Comparison of ENCODE assay signal across 8 cellular contexts in the genomic region with DNA sequence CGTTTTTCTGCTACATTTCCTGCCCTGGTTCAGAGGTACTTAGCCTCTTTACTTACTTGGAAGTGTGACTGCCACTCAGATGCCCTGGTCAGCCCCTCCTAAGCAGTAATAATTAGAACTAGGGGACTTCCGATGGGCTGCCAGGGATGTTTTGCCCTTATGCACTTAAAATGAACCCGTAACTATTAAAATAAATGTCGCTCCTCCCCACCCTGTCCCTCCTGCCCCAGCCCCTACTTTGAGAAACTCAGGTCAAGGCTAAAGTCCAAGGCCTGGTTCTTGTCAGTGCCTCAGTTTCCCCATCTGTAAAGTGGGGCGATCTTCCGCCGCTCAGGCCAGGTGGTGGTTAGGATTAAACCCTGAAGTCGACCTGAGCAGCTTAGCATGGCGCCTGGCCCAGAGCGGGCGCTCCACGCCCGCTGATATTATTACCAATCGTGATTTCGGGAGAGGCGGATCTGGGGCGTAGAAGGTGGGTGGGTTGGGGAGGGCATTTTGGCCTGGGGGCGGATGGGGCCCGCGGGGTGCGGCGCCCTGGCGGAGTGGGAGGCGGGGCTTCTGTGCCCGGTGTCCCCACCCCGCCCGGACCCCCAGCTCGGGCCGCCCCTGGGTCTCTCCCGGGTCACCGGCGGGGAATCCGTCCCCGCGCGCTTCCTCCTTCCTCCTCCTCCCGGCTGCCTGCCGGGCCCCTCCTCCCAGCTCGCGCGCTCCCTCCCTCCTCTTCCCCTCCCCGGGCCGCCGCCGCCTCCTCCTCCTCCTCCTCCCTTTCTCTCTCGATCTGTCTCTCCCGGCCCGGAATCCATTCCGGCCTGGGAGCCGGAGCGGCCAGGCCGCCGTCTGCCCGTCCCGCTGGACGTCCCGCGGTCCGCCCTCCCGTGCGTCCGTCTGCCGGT. TPM values are rescaled to one million over a fixed set of nuclear protein-coding genes. Genes with fewer than 3 reads are reported as not detected.
A peak's percentile ranks its signal among the peaks of the same experiment; 100 is the strongest.
DNase-seq lines count a peak whose midpoint lies in the region; ATAC-seq and TF ChIP-seq lines count a peak whose summit lies in the region.

A gene (plus strand): TSS at position 802 of the 893 bp plus-strand sequence. CDS start 38,014 bp downstream, outside the sequence.

- intact Hi-C loops in Caco-2 (cut with micrococcal nuclease; ENCODE audit: unreplicated experiment): loop anchor here (2.0 kb wide), 1 partner anchor 189 kb away; no protein-coding TSS in a partner anchor

- H3K4me3 ChIP-seq in Caco-2 (ENCODE audit: low read depth, low read length): peak within 1 kb of the TSS; percentile 46
- H3K4me3 ChIP-seq in HFF-Myc (replicated peaks; ENCODE audit: low read depth, low read length): peak within 1 kb of the TSS; percentile 59

- H3K27me3 ChIP-seq in Caco-2 (replicated peaks; ENCODE audit: control insufficient read depth, insufficient read depth, low read length): no peaks in the 10 kb centered on the region

- H3K4me3 Mint-ChIP-seq in Caco-2 (ENCODE audit: unreplicated experiment) (peak within 1 kb of the TSS; percentile 90), naive B cell (peak within 1 kb of the TSS; percentile 80 to 93 (median 86))

- peak within 1 kb of the TSS; percentile 98 for H3K27ac Mint-ChIP-seq in Caco-2 (ENCODE audit: unreplicated experiment)
- peak within 1 kb of the TSS; percentile 9 to 96 (median 82) for H3K27ac Mint-ChIP-seq in naive B cell

- POLR2A ChIA-PET in Caco-2 (lab: Charles Lee): interaction anchor here (0.6 to 1.6 kb wide), 4 partner anchors 25 to 196 kb away, joined by 3 to 45 read pairs (median 3); a partner anchor contains a TSS

- CTCF ChIA-PET in Caco-2 (lab: Charles Lee): interaction anchor here (0.6 to 1.7 kb wide), 4 partner anchors 35 to 375 kb away, joined by 3 to 8 read pairs (median 4); no protein-coding TSS in a partner anchor

- H3K9me3 ChIP-seq in Caco-2: no peaks in the 10 kb centered on the region

- peaks cover 37% of the 10 kb centered on the region for H3K36me3 Mint-ChIP-seq in Caco-2 (ENCODE audit: insufficient read depth, unreplicated experiment)
- no peaks in the 10 kb centered on the region for H3K36me3 Mint-ChIP-seq in naive B cell

- H3K4me1 ChIP-seq in Caco-2: peaks cover 50% of the 10 kb centered on the region

- peak in 1 of 2 experiments; percentile 73 for DNase-seq in Caco-2
- DNase-seq in HFF-Myc (ENCODE audit: extremely low read depth, low read depth): no peak
- peak; percentile 19 for DNase-seq in NOMO-1 treated with dmso at 0.1 percent for 144 hours (lab: John Stamatoyannopoulos, UW; ENCODE audit: unreplicated experiment)
- DNase-seq in activated T-cell treated with anti-CD3 and anti-CD28 coated beads, Interleukin-2, amount 50 U/mL, for 48 hours: peak; percentile 47 to 67
- DNase-seq in fibroblast of peridontal ligament (ENCODE audit: extremely low read depth): peak; percentile 57
- peak; percentile 29 for DNase-seq in naive B cell
- DNase-seq in stimulated activated naive CD8-positive, alpha-beta T cell treated with anti-CD3 and anti-CD28 coated beads, Interleukin-15, Interleukin-2, amounts not matched to agents 100 U/mL and 50 U/mL, for 24 hours: peak; percentile 62
- DNase-seq in DMS153 treated with DMSO at 0.1 percent for 48 hours (lab: John Stamatoyannopoulos, UW; ENCODE audit: unreplicated experiment): no peak

- no TSS peak for BruUV-seq in Caco-2 (replicated peaks; lab: Mats Ljungman, UMichigan)

- no peaks in the 10 kb centered on the region for H3K9me3 Mint-ChIP-seq in Caco-2 (ENCODE audit: unreplicated experiment)
- no peaks in the 10 kb centered on the region for H3K9me3 Mint-ChIP-seq in naive B cell

- TF ChIP-seq CTCF in Caco-2 (IDR thresholded peaks at IDR 0.05; ENCODE audit: insufficient read depth in 1 of 2, low read depth in 1 of 2, low read length in 1 of 2, severe bottlenecking in 1 of 2, unreplicated experiment in 1 of 2) (no peak), HFF-Myc (IDR thresholded peaks at IDR 0.05; ENCODE audit: low read depth, low read length, missing control alignments) (no peak)

- ATAC-seq in naive B cell (ENCODE audit: low read depth in 2 of 2): peak; percentile 59 to 62
- peak; percentile 37 for ATAC-seq in stimulated activated naive CD8-positive, alpha-beta T cell treated with anti-CD3 and anti-CD28 coated beads, Interleukin-15, Interleukin-2, amounts not matched to agents 100 U/mL and 50 U/mL, for 24 hours

- H3K36me3 ChIP-seq in Caco-2 (ENCODE audit: control insufficient read depth, insufficient read depth, low read length): peaks cover 7% of the 10 kb centered on the region

- H3K4me1 Mint-ChIP-seq in Caco-2 (ENCODE audit: low read depth, unreplicated experiment) (peaks cover 41% of the 10 kb centered on the region), naive B cell (peaks cover 26 to 46% (median 44%) of the 10 kb centered on the region in 3 donors)

- H3K27me3 Mint-ChIP-seq in Caco-2 (ENCODE audit: insufficient read depth, unreplicated experiment) (no peaks in the 10 kb centered on the region), naive B cell (no peaks in the 10 kb centered on the region)

RNA-seq across cellular contexts. Expression of the gene that starts here (rescaled TPM):
- total RNA-seq in Caco-2 (2022): 197 and 222 TPM in 2 replicates
- 1 to 10 TPM in 5 of 6 donors, not detected in 1; 1.2 to 2.3 (median 1.7) TPM for polyA plus RNA-seq in naive B cell (ENCODE audit: low read depth in 6 of 6)

Comparison
In these comparisons a context has a peak if more than half of its experiments do, and no peak if none do; other contexts are left out.
1. DNase-seq: peak in NOMO-1 treated with dmso at 0.1 percent for 144 hours (single experiment), activated T-cell treated with anti-CD3 and anti-CD28 coated beads, Interleukin-2, amount 50 U/mL, for 48 hours (2 of 2), fibroblast of peridontal ligament (single experiment), naive B cell (single experiment) and stimulated activated naive CD8-positive, alpha-beta T cell treated with anti-CD3 and anti-CD28 coated beads, Interleukin-15, Interleukin-2, amounts not matched to agents 100 U/mL and 50 U/mL, for 24 hours (single experiment); none in HFF-Myc (single experiment) and DMS153 treated with DMSO at 0.1 percent for 48 hours (single experiment).